Comparison of ENCODE assay signal across 25 cellular contexts in genomic region chr7:104656467-104656866, GRCh38.
A peak's percentile ranks its signal among the peaks of the same experiment; 100 is the strongest.
DNase-seq lines count a peak whose midpoint lies in the region; ATAC-seq and TF ChIP-seq lines count a peak whose summit lies in the region.
"Had no signal": no experiment of that assay in that cellular context is flagged by ENCODE, and none has a peak within 500 bp of the region (broad histone marks: within the 10 kb centered on the region; RNA-seq: fewer than 3 reads in every experiment).

No MANE protein-coding gene starts in this region.

- H3F3A ChIP-seq in GM23248 (ENCODE audit: insufficient read depth), result no peaks in the 10 kb centered on the region

- TF ChIP-seq POLR2A in transverse colon (IDR thresholded peaks at IDR 0.05), result no peak
- no peak for TF ChIP-seq POLR2A in body of pancreas (IDR thresholded peaks at IDR 0.05)

- H3K4me3 ChIP-seq in GM23248, result no peak overlapping the region
- no peak overlapping the region for H3K4me3 ChIP-seq in fibroblast of mammary gland (ENCODE audit: control insufficient read depth, low read depth, low read length)
- no peak overlapping the region for H3K4me3 ChIP-seq in transverse colon
- no peak overlapping the region for H3K4me3 ChIP-seq in body of pancreas

- peak; percentile 8 for DNase-seq in GM23248
- peak; percentile 26 for DNase-seq in MV-4-11 (lab: John Stamatoyannopoulos, UW)
- DNase-seq in fibroblast of mammary gland (ENCODE audit: low read depth), result peak; percentile 3
- no peak for DNase-seq in transverse colon
- no peak for DNase-seq in D341Med (ENCODE audit: low spot score)
- DNase-seq in DMS114 treated with DMSO at 0.1 percent for 48 hours (lab: John Stamatoyannopoulos, UW; ENCODE audit: unreplicated experiment), result no peak
- DNase-seq in body of pancreas, result no peak
- DNase-seq: Caco-2; CD8-positive, alpha-beta T cell; DMS 273 treated with DMSO at 0.1 percent for 48 hours; DMS79 treated with DMSO at 0.1 percent for 48 hours; H7; IMR-90; KG1; NCI-H1105; NCI-H1436 treated with DMSO at 0.1 percent for 48 hours; NCI-H187 treated with DMSO at 0.1 percent for 48 hours; NCI-H2107; NCI-H524; NCI-H748 treated with DMSO at 0.1 percent for 48 hours; PC-3; RPMI8226; SHP77 treated with DMSO at 0.1 percent for 48 hours; T-helper 1 cell had no signal

- H3K79me2 ChIP-seq in GM23248 (ENCODE audit: insufficient read depth), result no peaks in the 10 kb centered on the region

- H4K20me1 ChIP-seq in GM23248 (ENCODE audit: insufficient read depth), result no peaks in the 10 kb centered on the region

- no peak for TF ChIP-seq EP300 in transverse colon (IDR thresholded peaks at IDR 0.05; ENCODE audit: low read depth)

- H3K27me3 ChIP-seq in GM23248 (replicated peaks; ENCODE audit: insufficient read depth) (peaks cover 5% of the 10 kb centered on the region), transverse colon (no peaks in the 10 kb centered on the region), body of pancreas (no peaks in the 10 kb centered on the region)

- H3K9ac ChIP-seq in GM23248, result no peak overlapping the region

- H3K36me3 ChIP-seq in GM23248 (ENCODE audit: low read depth), result no peaks in the 10 kb centered on the region
- no peaks in the 10 kb centered on the region for H3K36me3 ChIP-seq in transverse colon
- H3K36me3 ChIP-seq in body of pancreas (replicated peaks in 1 of 2; ENCODE audit: insufficient read depth in 1 of 2, low read depth in 2 of 2), result no peaks in the 10 kb centered on the region

- ATAC-seq in body of pancreas, result no peak
- ATAC-seq: CD8-positive, alpha-beta T cell; PC-3 had no signal

- H3K4me2 ChIP-seq in GM23248 (ENCODE audit: unreplicated experiment), result no peak overlapping the region

- no peak overlapping the region for H3K27ac ChIP-seq in GM23248
- no peak overlapping the region for H3K27ac ChIP-seq in transverse colon
- H3K27ac ChIP-seq in body of pancreas, result no peak overlapping the region
- H3K27ac ChIP-seq: C4-2B had no signal

- in situ Hi-C loops in GM23248 (cut with MboI), result no loop called here
- in situ Hi-C loops in transverse colon (cut with MboI; ENCODE audit: low pct_ligation_motif_present in 1 of 4, low pct_unique_long_range_greater_than_20kb in 1 of 4, low sequenced_read_pairs in 3 of 4), result no loop called here

- H3K4me1 ChIP-seq in GM23248 (ENCODE audit: insufficient read depth), result no peaks in the 10 kb centered on the region
- no peaks in the 10 kb centered on the region for H3K4me1 ChIP-seq in transverse colon
- peaks cover 4% of the 10 kb centered on the region for H3K4me1 ChIP-seq in body of pancreas
- H3K4me1 ChIP-seq: Caco-2 had no signal

- H3K9me3 ChIP-seq in GM23248 (ENCODE audit: low read depth) (no peaks in the 10 kb centered on the region), transverse colon (no peaks in the 10 kb centered on the region), body of pancreas (no peaks in the 10 kb centered on the region)
- H3K9me3 ChIP-seq: Caco-2 had no signal

- 0 to 7% methylated on average over 1 of the region's 1 CpG for WGBS in GM23248 (ENCODE audit: low coverage in 1 of 2, low lambda C conversion rate in 2 of 2, missing lambda C conversion rate in 2 of 2), 2 experiments
- WGBS in transverse colon (ENCODE audit: low coverage in 1 of 2), 2 donors, result 50% methylated on average over 1 of the region's 1 CpG; no CpG with 5 or more reads in 1 of the 2 donors
- 59 to 100% methylated on average over 1 of the region's 1 CpG for WGBS in body of pancreas, 2 donors

- no peak overlapping the region for H2AFZ ChIP-seq in GM23248

- intact Hi-C loops in transverse colon (cut with DNase I; ENCODE audit: low total_unique reads), result no loop called here
- intact Hi-C loops in body of pancreas (cut with DNase I), result no loop called here

- TF ChIP-seq CTCF in fibroblast of mammary gland (conservative IDR thresholded peaks at IDR 0.05; ENCODE audit: control insufficient read depth, insufficient read depth, low read depth, low read length) (no peak), transverse colon (IDR thresholded peaks at IDR 0.05) (no peak), body of pancreas (IDR thresholded peaks at IDR 0.05) (no peak)

- H3K9me2 ChIP-seq in GM23248 (ENCODE audit: insufficient read depth), result no peaks in the 10 kb centered on the region

Comparison
In these comparisons a context has a peak if more than half of its experiments do, and no peak if none do; other contexts are left out.
1. DNase-seq: peak in GM23248 (single experiment), MV-4-11 (single experiment) and fibroblast of mammary gland (single experiment); none in transverse colon (single experiment), D341Med (single experiment), DMS114 treated with DMSO at 0.1 percent for 48 hours (single experiment) and body of pancreas (0 of 4).